ENCODE assay signal across 26 cellular contexts in the genomic region with DNA sequence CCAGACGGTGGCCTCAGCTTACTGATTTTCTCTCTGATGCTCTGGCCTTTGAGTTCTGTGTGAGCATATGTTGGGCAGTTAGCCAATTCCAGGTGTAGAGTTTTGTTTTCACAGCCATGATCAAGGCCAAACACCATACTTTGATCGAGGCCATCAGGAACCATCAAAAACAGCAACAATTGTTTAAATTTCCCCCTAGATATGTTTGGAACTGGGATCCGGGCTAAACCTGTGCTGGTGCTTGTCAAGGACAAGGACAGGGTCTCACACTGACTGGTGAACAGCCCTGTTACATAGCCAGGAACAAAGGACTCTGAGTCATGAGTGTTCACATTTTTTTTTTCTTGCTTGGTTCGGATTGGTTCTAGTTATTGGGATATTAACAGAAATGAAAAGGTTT.
DNase-seq lines count a peak whose midpoint lies in the region; ATAC-seq lines count a peak whose summit lies in the region.
"Had no signal": no experiment of that assay in that cellular context is flagged by ENCODE, and none has a peak within 500 bp of the region (broad histone marks: within the 10 kb centered on the region; RNA-seq: fewer than 3 reads in every experiment).

No MANE protein-coding gene starts in this region.

- peaks cover 0 to 2% of the 10 kb centered on the region in 2 experiments for H3K36me3 ChIP-seq in mesenchymal stem cell (ENCODE audit: control insufficient read depth in 1 of 2, insufficient read depth in 2 of 2, low read depth in 1 of 2, low read length in 2 of 2)
- H3K36me3 ChIP-seq: HAP-1, stomach, tibial nerve had no signal

- no peak overlapping the region for H3K4ac ChIP-seq in mesenchymal stem cell (ENCODE audit: low read depth in 1 of 2, low read length in 2 of 2)

- H3K14ac ChIP-seq in mesenchymal stem cell (ENCODE audit: low read length in 2 of 2), result no peak overlapping the region

- H4K8ac ChIP-seq in mesenchymal stem cell (ENCODE audit: low read length), result no peak overlapping the region

- no peak overlapping the region for H2AFZ ChIP-seq in mesenchymal stem cell (ENCODE audit: low read depth, low read length)

- H3K79me1 ChIP-seq in mesenchymal stem cell (replicated peaks; ENCODE audit: low read length, poor library complexity, severe bottlenecking), result peaks cover 5% of the 10 kb centered on the region

- H3K4me2 ChIP-seq in mesenchymal stem cell (ENCODE audit: low read length, poor library complexity, severe bottlenecking), result no peak overlapping the region
- H3K4me2 ChIP-seq: A549 had no signal

- no peaks in the 10 kb centered on the region for H3K27me3 Mint-ChIP-seq in stimulated activated naive B cell treated with anti-CD40 and anti-IgM and Interleukin-4, amounts not matched to agents 10 μg/mL and 1 μg/mL and 100 μg/mL, for 72 hours
- no peaks in the 10 kb centered on the region for H3K27me3 Mint-ChIP-seq in natural killer cell treated with Interleukin-12 subunit alpha and Interleukin-12 subunit beta and Interleukin-15 and Interleukin-18, amount 100 ng/mL, for 72 hours
- H3K27me3 Mint-ChIP-seq: activated T-cell treated with anti-CD3 and anti-CD28 coated beads, Interleukin-2, amount 50 U/mL, for 24 hours; dendritic cell treated with granulocyte-macrophage colony-stimulating factor and Interleukin-4, amounts not matched to agents 40 ng/mL and 50 ng/mL, for 4 days had no signal

- no peak overlapping the region for H3K4me3 ChIP-seq in mesenchymal stem cell (ENCODE audit: insufficient read depth in 1 of 2, low read depth in 1 of 2, low read length in 2 of 2)
- H3K4me3 ChIP-seq: A549, GM12878, HAP-1, stomach, tibial nerve had no signal

- no peak overlapping the region for H3K9ac ChIP-seq in mesenchymal stem cell (ENCODE audit: low read length)

- peaks cover 6% of the 10 kb centered on the region in 2 donors for H3K36me3 Mint-ChIP-seq in stimulated activated naive B cell treated with anti-CD40 and anti-IgM and Interleukin-4, amounts not matched to agents 10 μg/mL and 1 μg/mL and 100 μg/mL, for 72 hours
- H3K36me3 Mint-ChIP-seq in natural killer cell treated with Interleukin-12 subunit alpha and Interleukin-12 subunit beta and Interleukin-15 and Interleukin-18, amount 100 ng/mL, for 72 hours, result no peaks in the 10 kb centered on the region

- H3K27ac Mint-ChIP-seq in stimulated activated naive B cell treated with anti-CD40 and anti-IgM and Interleukin-4, amounts not matched to agents 10 μg/mL and 1 μg/mL and 100 μg/mL, for 72 hours, result peak overlapping the region; percentile 69
- no peak overlapping the region for H3K27ac Mint-ChIP-seq in natural killer cell treated with Interleukin-12 subunit alpha and Interleukin-12 subunit beta and Interleukin-15 and Interleukin-18, amount 100 ng/mL, for 72 hours
- H3K27ac Mint-ChIP-seq: activated T-cell treated with anti-CD3 and anti-CD28 coated beads, Interleukin-2, amount 50 U/mL, for 24 hours; dendritic cell treated with granulocyte-macrophage colony-stimulating factor and Interleukin-4, amounts not matched to agents 40 ng/mL and 50 ng/mL, for 4 days had no signal

- H3K9me3 ChIP-seq in mesenchymal stem cell (ENCODE audit: control insufficient read depth, low read length), result no peaks in the 10 kb centered on the region
- H3K9me3 ChIP-seq: A549, HAP-1, stomach, tibial nerve had no signal

- H3K4me1 ChIP-seq in mesenchymal stem cell (ENCODE audit: control insufficient read depth, insufficient read depth, low read depth, low read length), result peaks cover 1% of the 10 kb centered on the region
- H3K4me1 ChIP-seq: A549, HAP-1 had no signal

- WGBS in mesenchymal stem cell, result 93% methylated on average over 3 of the region's 4 CpGs

- no peak overlapping the region for H2BK5ac ChIP-seq in mesenchymal stem cell (ENCODE audit: low read depth, low read length, poor library complexity, severe bottlenecking)

- H2BK120ac ChIP-seq in mesenchymal stem cell (ENCODE audit: low read depth, low read length), result no peak overlapping the region

- H3K23ac ChIP-seq in mesenchymal stem cell (ENCODE audit: low read length in 2 of 2), result no peak overlapping the region

- in situ Hi-C loops in ACHN (cut with HindIII; ENCODE audit: low pct_ligation_motif_present, low pct_unique_long_range_greater_than_20kb, low sequenced_read_pairs), result no loop called here

- no peak overlapping the region for H2BK12ac ChIP-seq in mesenchymal stem cell (ENCODE audit: low read length in 2 of 2)

- H3K27ac ChIP-seq in mesenchymal stem cell (ENCODE audit: low read length, poor library complexity, severe bottlenecking), result no peak overlapping the region
- H3K27ac ChIP-seq: A549, stomach had no signal

- H3K4me3 Mint-ChIP-seq in stimulated activated naive B cell treated with anti-CD40 and anti-IgM and Interleukin-4, amounts not matched to agents 10 μg/mL and 1 μg/mL and 100 μg/mL, for 72 hours, result no peak overlapping the region
- H3K4me3 Mint-ChIP-seq in natural killer cell treated with Interleukin-12 subunit alpha and Interleukin-12 subunit beta and Interleukin-15 and Interleukin-18, amount 100 ng/mL, for 72 hours, result no peak overlapping the region
- H3K4me3 Mint-ChIP-seq: activated T-cell treated with anti-CD3 and anti-CD28 coated beads, Interleukin-2, amount 50 U/mL, for 24 hours; dendritic cell treated with granulocyte-macrophage colony-stimulating factor and Interleukin-4, amounts not matched to agents 40 ng/mL and 50 ng/mL, for 4 days had no signal

- no peaks in the 10 kb centered on the region for H3K9me3 Mint-ChIP-seq in stimulated activated naive B cell treated with anti-CD40 and anti-IgM and Interleukin-4, amounts not matched to agents 10 μg/mL and 1 μg/mL and 100 μg/mL, for 72 hours
- H3K9me3 Mint-ChIP-seq in natural killer cell treated with Interleukin-12 subunit alpha and Interleukin-12 subunit beta and Interleukin-15 and Interleukin-18, amount 100 ng/mL, for 72 hours, result no peaks in the 10 kb centered on the region
- H3K9me3 Mint-ChIP-seq: activated T-cell treated with anti-CD3 and anti-CD28 coated beads, Interleukin-2, amount 50 U/mL, for 24 hours; dendritic cell treated with granulocyte-macrophage colony-stimulating factor and Interleukin-4, amounts not matched to agents 40 ng/mL and 50 ng/mL, for 4 days had no signal

- H2BK15ac ChIP-seq in mesenchymal stem cell (ENCODE audit: low read depth, poor library complexity, severe bottlenecking), result no peak overlapping the region

- no peak overlapping the region for H3K18ac ChIP-seq in mesenchymal stem cell (ENCODE audit: low read depth in 1 of 2, low read length in 2 of 2)

- no peak overlapping the region for H4K91ac ChIP-seq in mesenchymal stem cell (ENCODE audit: low read length)

- DNase-seq in NCI-H2107 treated with DMSO at 0.1 percent for 48 hours (lab: John Stamatoyannopoulos, UW; ENCODE audit: unreplicated experiment) (peak; percentile 55), NCI-H2107 (lab: John Stamatoyannopoulos, UW) (no peak), NCI-H1105 treated with DMSO at 0.1 percent for 48 hours (lab: John Stamatoyannopoulos, UW) (peak; percentile 18), dermis blood vessel endothelial cell (peak; percentile 62), mesenchymal stem cell (no peak), ACHN (no peak)
- no peak for DNase-seq in stimulated activated naive B cell treated with anti-CD40 and anti-IgM and Interleukin-4, amounts not matched to agents 10 μg/mL and 1 μg/mL and 100 μg/mL, for 72 hours
- no peak for DNase-seq in natural killer cell treated with Interleukin-12 subunit alpha and Interleukin-12 subunit beta and Interleukin-15 and Interleukin-18, amount 100 ng/mL, for 72 hours (ENCODE audit: low spot score)
- DNase-seq: activated CD4-positive, CD25-positive, alpha-beta regulatory T cell treated with anti-CD3 and anti-CD28 coated beads, Interleukin-2, amount 50 U/mL, for 72 hours; activated CD8-positive, alpha-beta memory T cell treated with anti-CD3 and anti-CD28 coated beads for 24 hours; activated naive CD4-positive, alpha-beta T cell; activated T-cell treated with anti-CD3 and anti-CD28 coated beads, Interleukin-2, amount 50 U/mL, for 24 hours; KG1; NCI-H1930; NCI-H748 treated with DMSO at 0.1 percent for 48 hours; occipital lobe; PC-3; SHP77; stimulated activated CD4-positive, alpha-beta T cell treated with anti-CD3 and anti-CD28 coated beads, Interleukin-12 subunit alpha, Interleukin-12 subunit beta, amount 100 ng/mL, for 4 hours; stomach; SW 1271 had no signal

- no peak overlapping the region for H2AK5ac ChIP-seq in mesenchymal stem cell (ENCODE audit: low read length, severe bottlenecking)

- no peak for ATAC-seq in stimulated activated naive B cell treated with anti-CD40 and anti-IgM and Interleukin-4, amounts not matched to agents 10 μg/mL and 1 μg/mL and 100 μg/mL, for 72 hours (replicated peaks)
- no peak for ATAC-seq in natural killer cell treated with Interleukin-12 subunit alpha and Interleukin-12 subunit beta and Interleukin-15 and Interleukin-18, amount 100 ng/mL, for 72 hours
- ATAC-seq: A549, GM12878, PC-3 had no signal

- peaks cover 22 to 72% of the 10 kb centered on the region in 2 donors for H3K4me1 Mint-ChIP-seq in stimulated activated naive B cell treated with anti-CD40 and anti-IgM and Interleukin-4, amounts not matched to agents 10 μg/mL and 1 μg/mL and 100 μg/mL, for 72 hours
- peaks cover 0 to 8% of the 10 kb centered on the region in 2 donors for H3K4me1 Mint-ChIP-seq in natural killer cell treated with Interleukin-12 subunit alpha and Interleukin-12 subunit beta and Interleukin-15 and Interleukin-18, amount 100 ng/mL, for 72 hours (ENCODE audit: low read depth in 2 of 2)

- no peaks in the 10 kb centered on the region for H3K27me3 ChIP-seq in mesenchymal stem cell (ENCODE audit: control insufficient read depth in 1 of 2, insufficient read depth in 1 of 2, low read length in 2 of 2)
- H3K27me3 ChIP-seq: stomach, tibial nerve had no signal

Comparison
In these comparisons a context has a peak if more than half of its experiments do, and no peak if none do; other contexts are left out.
1. DNase-seq: peak in NCI-H2107 treated with DMSO at 0.1 percent for 48 hours (single experiment), NCI-H1105 treated with DMSO at 0.1 percent for 48 hours (single experiment) and dermis blood vessel endothelial cell (single experiment); none in NCI-H2107 (single experiment), stimulated activated naive B cell treated with anti-CD40 and anti-IgM and Interleukin-4, amounts not matched to agents 10 μg/mL and 1 μg/mL and 100 μg/mL, for 72 hours (single experiment), mesenchymal stem cell (single experiment), ACHN (single experiment) and natural killer cell treated with Interleukin-12 subunit alpha and Interleukin-12 subunit beta and Interleukin-15 and Interleukin-18, amount 100 ng/mL, for 72 hours (single experiment).